8 cellular contexts compared by ENCODE assay signal in genomic region chr9:127878001-127878651, GRCh38. TPM values are rescaled to one million over a fixed set of nuclear protein-coding genes. Genes with fewer than 3 reads are reported as not detected.
A peak's percentile ranks its signal among the peaks of the same experiment; 100 is the strongest.
DNase-seq lines count a peak whose midpoint lies in the region; ATAC-seq, FAIRE-seq and TF ChIP-seq lines count a peak whose summit lies in the region.

No MANE protein-coding gene starts in this region.

- peak overlapping the region; percentile 54; the same call in 1 of the 2 replicates for H3K4me2 ChIP-seq in GM12878 (ENCODE audit: control insufficient read depth, insufficient read depth)

- H3K9ac ChIP-seq in GM12878 (ENCODE audit: control insufficient read depth, insufficient read depth, low read length), result no peak overlapping the region
- peak overlapping the region in 4 of 5 donors; percentile 43 to 80 (median 62) for H3K9ac ChIP-seq in subcutaneous abdominal adipose tissue (ENCODE audit: low read length in 5 of 5)

- CTCF ChIA-PET in GM12878 (lab: Yijun Ruan, JAX), result interaction anchor here (1.9 kb wide), 1 partner anchor 9 kb away, joined by 7 read pairs; no protein-coding TSS in a partner anchor

- POLR2A ChIA-PET in GM12878 (lab: Charles Lee), result interaction anchor here (0.8 kb wide), 1 partner anchor 9 kb away, joined by 3 read pairs; no protein-coding TSS in a partner anchor

- H3K9me3 ChIP-seq in GM12878 (replicated peaks; ENCODE audit: control insufficient read depth, insufficient read depth, low read length) (no peaks in the 10 kb centered on the region), subcutaneous abdominal adipose tissue (ENCODE audit: control insufficient read depth in 5 of 5, low read length in 5 of 5) (no peaks in the 10 kb centered on the region)

- no peaks in the 10 kb centered on the region; a peak in 1 of 4 replicates for H3K27me3 ChIP-seq in GM12878 (replicated peaks in 1 of 2; ENCODE audit: control insufficient read depth in 2 of 2, insufficient read depth in 2 of 2, low read length in 1 of 2)
- H3K27me3 ChIP-seq in subcutaneous abdominal adipose tissue (ENCODE audit: control insufficient read depth in 5 of 5, insufficient read depth in 4 of 5, low read length in 5 of 5), result no peaks in the 10 kb centered on the region

- TF ChIP-seq RAD21 in GM12878 (IDR thresholded peaks at IDR 0.05; ENCODE audit: insufficient read depth, low read depth, low read length), result no peak

- 90% methylated on average over 18 of the region's 18 CpGs for WGBS in GM12878 (ENCODE audit: insufficient coverage, insufficient replicate concordance, low lambda C conversion rate, missing lambda C conversion rate)

- BruUV-seq in GM12878 (replicated peaks; lab: Mats Ljungman, UMichigan), result no TSS peak

- no peak overlapping the region for H3K4me3 ChIP-seq in GM12878
- peak overlapping the region; percentile 71 to 78 (median 75) for H3K4me3 ChIP-seq in subcutaneous abdominal adipose tissue (ENCODE audit: low read depth in 1 of 5, low read length in 5 of 5)

- no peak for FAIRE-seq in GM12878 (lab: Jason Lieb, UNC)

- DNase-seq in NCI-H1092 treated with DMSO at 0.1 percent for 48 hours (lab: John Stamatoyannopoulos, UW), result peak; percentile 28
- no peak for DNase-seq in NCI-H1092 (lab: John Stamatoyannopoulos, UW)
- DNase-seq in GM12878 (ENCODE audit: low read depth, low spot score), result no peak
- DNase-seq in left lobe of liver (ENCODE audit: low spot score), result no peak
- DNase-seq in iPS-NIHi7 (ENCODE audit: extremely low spot score), result no peak
- no peak for DNase-seq in Ammon's horn (ENCODE audit: low spot score)
- no peak for DNase-seq in NCI-H1105 treated with DMSO at 0.1 percent for 48 hours (lab: John Stamatoyannopoulos, UW)

- no peak for TF ChIP-seq CTCF in GM12878 (IDR thresholded peaks at IDR 0.05 in 2 of 3, conservative IDR thresholded peaks at IDR 0.05 in 1 of 3; ENCODE audit: control insufficient read depth in 2 of 3, extremely low read depth in 1 of 3, insufficient read depth in 1 of 3, low read depth in 3 of 3, low read length in 3 of 3)

- intact Hi-C loops in GM12878 (cut with micrococcal nuclease; ENCODE audit: unreplicated experiment), result no loop called here

- RAD21 ChIA-PET in GM12878 (lab: Charles Lee; ENCODE audit: unreplicated experiment), result no interaction called here

- H4K20me1 ChIP-seq in GM12878 (ENCODE audit: control insufficient read depth, insufficient read depth), result no peaks in the 10 kb centered on the region

- H3K27ac ChIP-seq in GM12878 (ENCODE audit: control insufficient read depth, insufficient read depth) (no peak overlapping the region), subcutaneous abdominal adipose tissue (ENCODE audit: low read depth, low read length) (peak overlapping the region; percentile 46)

- TF ChIP-seq POLR2A in GM12878 (IDR thresholded peaks at IDR 0.05; ENCODE audit: low read depth, low read length), result no peak

- SMC1A ChIA-PET in GM12878 (lab: Charles Lee; ENCODE audit: uncharacterized antibody, unreplicated experiment), result interaction anchor here (1.8 kb wide), 1 partner anchor 42 kb away, joined by 4 read pairs; no protein-coding TSS in a partner anchor

- no peak for ATAC-seq in GM12878
- ATAC-seq in left lobe of liver, result peak; percentile 8

- TF ChIP-seq EP300 in GM12878 (IDR thresholded peaks at IDR 0.05; ENCODE audit: borderline replicate concordance in 1 of 2, control insufficient read depth in 1 of 2, low read depth in 2 of 2, low read length in 2 of 2), result no peak

- no peaks in the 10 kb centered on the region for H3K79me2 ChIP-seq in GM12878 (ENCODE audit: control insufficient read depth, insufficient read depth, low read length)

- H3K4me1 ChIP-seq in GM12878 (ENCODE audit: control insufficient read depth, insufficient read depth, low read length) (peaks cover 5% of the 10 kb centered on the region; the same call in 1 of the 2 replicates), subcutaneous abdominal adipose tissue (ENCODE audit: control insufficient read depth in 5 of 5, insufficient read depth in 5 of 5, low read length in 5 of 5) (peaks cover 3 to 58% (median 56%) of the 10 kb centered on the region in 5 donors)

- H2AFZ ChIP-seq in GM12878 (ENCODE audit: control insufficient read depth, low read depth, low read length), result no peak overlapping the region; the same call in 1 of the 2 replicates

- in situ Hi-C loops in GM12878 (cut with MboI), result no loop called here

- no peaks in the 10 kb centered on the region for H3K36me3 ChIP-seq in GM12878 (ENCODE audit: control insufficient read depth in 2 of 2, insufficient read depth in 2 of 2, low read length in 1 of 2)
- H3K36me3 ChIP-seq in subcutaneous abdominal adipose tissue (ENCODE audit: control insufficient read depth in 5 of 5, insufficient read depth in 5 of 5, low read length in 5 of 5), result peaks cover 0 to 5% (median 0%) of the 10 kb centered on the region in 5 donors

RNA-seq across cellular contexts. Expression of gene AK1, which starts 0.7 kb away (rescaled TPM):
- total RNA-seq in GM12878 (2013; cell fraction: nucleolus; rRNA removed), result 1.8 and 2.4 TPM in 2 replicates
- 0.87 and 3.1 TPM in 2 replicates for total RNA-seq in GM12878 (2014; rRNA removed)
- 0.14 and 1.8 TPM in 2 replicates for total RNA-seq in GM12878 (2014; rRNA removed; fragmentation: Illumina TruSeq; extraction: Trizol)
- 2.1 and 2.2 TPM in 2 replicates for total RNA-seq in GM12878 (2021)
- polyA plus RNA-seq in GM12878 (2011; ENCODE audit: low read depth), result 1.8 TPM
- polyA plus RNA-seq in GM12878 (2011; rRNA removed), result 0.98 and 1.8 TPM in 2 replicates
- polyA plus RNA-seq in GM12878 (2011; cell fraction: cytosol; rRNA removed), result 2.5 and 3.1 TPM in 2 replicates
- polyA plus RNA-seq in GM12878 (2011; cell fraction: nucleus; rRNA removed), result 21.6 and 27.7 TPM in 2 replicates
- polyA plus RNA-seq in GM12878 (2012), result 5.1 and 8.4 TPM in 2 replicates
- 1.3 and 1.8 TPM in 2 replicates for polyA plus RNA-seq in GM12878 (2014; fragmentation: Illumina TruSeq; extraction: Trizol)
- polyA plus RNA-seq in GM12878 (2014; fragmentation: Nextera tagmentation; extraction: Ambion mirVana), result 1 to 10 TPM in 1 of 2 experiments, under 1 TPM in 1; 0.23 to 1.4 TPM
- polyA plus RNA-seq in GM12878 (2014; rRNA removed), result 2.1 and 4.7 TPM in 2 replicates
- polyA plus RNA-seq in GM12878 (2016; fragmentation: Nextera tagmentation; extraction: Ambion mirVana), result 1 to 10 TPM; 1.4 to 2.2 TPM
- polyA minus RNA-seq in GM12878 (2011; rRNA and poly(A)+ RNA removed), result 0.29 and 0.88 TPM in 2 replicates
- 3.3 and 6.0 TPM in 2 replicates for polyA minus RNA-seq in GM12878 (2011; cell fraction: cytosol; rRNA and poly(A)+ RNA removed)
- polyA minus RNA-seq in GM12878 (2011; cell fraction: nucleus; rRNA and poly(A)+ RNA removed), result 0.24 and 0.67 TPM in 2 replicates
- total RNA-seq in left lobe of liver, result 42.6 TPM

RNA-seq across cellular contexts. Expression of gene ST6GALNAC6, which starts 21.3 kb away (rescaled TPM):
- 55.6 and 55.9 TPM in 2 replicates for total RNA-seq in GM12878 (2013; cell fraction: nucleolus; rRNA removed)
- 22.6 and 27.0 TPM in 2 replicates for total RNA-seq in GM12878 (2014; rRNA removed)
- total RNA-seq in GM12878 (2014; rRNA removed; fragmentation: Illumina TruSeq; extraction: Trizol), result 16.0 and 17.6 TPM in 2 replicates
- total RNA-seq in GM12878 (2021), result 21.1 and 23.2 TPM in 2 replicates
- 9.5 TPM for polyA plus RNA-seq in GM12878 (2011; ENCODE audit: low read depth)
- polyA plus RNA-seq in GM12878 (2011; rRNA removed), result 13.9 and 24.6 TPM in 2 replicates
- 28.4 and 35.1 TPM in 2 replicates for polyA plus RNA-seq in GM12878 (2011; cell fraction: cytosol; rRNA removed)
- polyA plus RNA-seq in GM12878 (2011; cell fraction: nucleus; rRNA removed), result 55.5 and 94.2 TPM in 2 replicates
- polyA plus RNA-seq in GM12878 (2012), result 19.0 and 22.5 TPM in 2 replicates
- 7.2 and 16.1 TPM in 2 replicates for polyA plus RNA-seq in GM12878 (2014; fragmentation: Illumina TruSeq; extraction: Trizol)
- under 1 TPM; 0.40 to 0.48 TPM for polyA plus RNA-seq in GM12878 (2014; fragmentation: Nextera tagmentation; extraction: Ambion mirVana)
- 24.0 and 24.7 TPM in 2 replicates for polyA plus RNA-seq in GM12878 (2014; rRNA removed)
- 10 to 100 TPM; 12.6 to 12.7 TPM for polyA plus RNA-seq in GM12878 (2016; fragmentation: Nextera tagmentation; extraction: Ambion mirVana)
- 20.8 and 26.1 TPM in 2 replicates for polyA minus RNA-seq in GM12878 (2011; rRNA and poly(A)+ RNA removed)
- 4.7 and 8.0 TPM in 2 replicates for polyA minus RNA-seq in GM12878 (2011; cell fraction: cytosol; rRNA and poly(A)+ RNA removed)
- polyA minus RNA-seq in GM12878 (2011; cell fraction: nucleus; rRNA and poly(A)+ RNA removed), result 12.1 and 16.7 TPM in 2 replicates
- 35.2 TPM for total RNA-seq in left lobe of liver

RNA-seq across cellular contexts. Expression of gene ENG, which starts 23.7 kb away (rescaled TPM):
- 4.0 and 5.4 TPM in 2 replicates for total RNA-seq in GM12878 (2013; cell fraction: nucleolus; rRNA removed)
- total RNA-seq in GM12878 (2014; rRNA removed) (0.60 and 0.79 TPM in 2 replicates), GM12878 (2014; rRNA removed; fragmentation: Illumina TruSeq; extraction: Trizol) (0.64 and 1.0 TPM in 2 replicates), GM12878 (2021) (9.1 and 10.1 TPM in 2 replicates), left lobe of liver (34.1 TPM)
- 1.8 TPM for polyA plus RNA-seq in GM12878 (2011; ENCODE audit: low read depth)
- polyA plus RNA-seq in GM12878 (2011; rRNA removed) (0.16 and 0.18 TPM in 2 replicates), GM12878 (2014; fragmentation: Illumina TruSeq; extraction: Trizol) (0.98 and 3.0 TPM in 2 replicates), GM12878 (2014; fragmentation: Nextera tagmentation; extraction: Ambion mirVana) (under 1 TPM; 0.14 to 0.24 TPM), GM12878 (2014; rRNA removed) (3.3 and 4.2 TPM in 2 replicates), GM12878 (2016; fragmentation: Nextera tagmentation; extraction: Ambion mirVana) (1 to 10 TPM; 4.2 to 5.0 TPM)
- 0.37 and 0.43 TPM in 2 replicates for polyA plus RNA-seq in GM12878 (2011; cell fraction: cytosol; rRNA removed)
- polyA plus RNA-seq in GM12878 (2011; cell fraction: nucleus; rRNA removed), result 1.2 and 1.6 TPM in 2 replicates
- 4.8 and 5.9 TPM in 2 replicates for polyA plus RNA-seq in GM12878 (2012)
- polyA minus RNA-seq in GM12878 (2011; rRNA and poly(A)+ RNA removed), result 0.15 and 0.41 TPM in 2 replicates
- polyA minus RNA-seq in GM12878 (2011; cell fraction: cytosol; rRNA and poly(A)+ RNA removed), result 1.2 and 2.0 TPM in 2 replicates
- polyA minus RNA-seq in GM12878 (2011; cell fraction: nucleus; rRNA and poly(A)+ RNA removed), result 0.12 and 0.67 TPM in 2 replicates

RNA-seq across cellular contexts. Expression of gene ST6GALNAC4, which starts 38.7 kb away (rescaled TPM):
- total RNA-seq in GM12878 (2013; cell fraction: nucleolus; rRNA removed), result 98.4 and 112 TPM in 2 replicates
- 48.3 and 57.4 TPM in 2 replicates for total RNA-seq in GM12878 (2014; rRNA removed)
- 20.7 and 23.7 TPM in 2 replicates for total RNA-seq in GM12878 (2014; rRNA removed; fragmentation: Illumina TruSeq; extraction: Trizol)
- total RNA-seq in GM12878 (2021), result 56.1 and 64.1 TPM in 2 replicates
- 11.8 TPM for polyA plus RNA-seq in GM12878 (2011; ENCODE audit: low read depth)
- 6.9 and 16.4 TPM in 2 replicates for polyA plus RNA-seq in GM12878 (2011; rRNA removed)
- 38.1 and 52.2 TPM in 2 replicates for polyA plus RNA-seq in GM12878 (2011; cell fraction: cytosol; rRNA removed)
- polyA plus RNA-seq in GM12878 (2011; cell fraction: nucleus; rRNA removed), result 59.2 and 59.5 TPM in 2 replicates
- polyA plus RNA-seq in GM12878 (2012), result 40.4 and 47.8 TPM in 2 replicates
- polyA plus RNA-seq in GM12878 (2014; fragmentation: Illumina TruSeq; extraction: Trizol), result 3.0 and 13.5 TPM in 2 replicates
- 1 to 10 TPM; 4.2 to 6.6 TPM for polyA plus RNA-seq in GM12878 (2014; fragmentation: Nextera tagmentation; extraction: Ambion mirVana)
- polyA plus RNA-seq in GM12878 (2014; rRNA removed), result 63.2 and 68.1 TPM in 2 replicates
- 10 to 100 TPM; 46.7 to 49.9 TPM for polyA plus RNA-seq in GM12878 (2016; fragmentation: Nextera tagmentation; extraction: Ambion mirVana)
- 23.9 and 54.0 TPM in 2 replicates for polyA minus RNA-seq in GM12878 (2011; rRNA and poly(A)+ RNA removed)
- polyA minus RNA-seq in GM12878 (2011; cell fraction: cytosol; rRNA and poly(A)+ RNA removed), result 25.1 and 31.3 TPM in 2 replicates
- 27.2 and 51.5 TPM in 2 replicates for polyA minus RNA-seq in GM12878 (2011; cell fraction: nucleus; rRNA and poly(A)+ RNA removed)
- total RNA-seq in left lobe of liver, result 5.9 TPM

RNA-seq across cellular contexts. Expression of gene PIP5KL1, which starts 52.5 kb away (rescaled TPM):
- total RNA-seq in GM12878 (2013; cell fraction: nucleolus; rRNA removed), result 1.9 and 2.0 TPM in 2 replicates
- total RNA-seq in GM12878 (2014; rRNA removed), result 0.40 TPM in 1 of 2 replicates, not detected in the other
- 0.14 and 0.22 TPM in 2 replicates for total RNA-seq in GM12878 (2014; rRNA removed; fragmentation: Illumina TruSeq; extraction: Trizol)
- total RNA-seq in GM12878 (2021), result 0.32 and 0.64 TPM in 2 replicates
- polyA plus RNA-seq in GM12878 (2011; ENCODE audit: low read depth), result 0.41 TPM
- polyA plus RNA-seq in GM12878 (2011; rRNA removed), result 0.12 and 0.50 TPM in 2 replicates
- 0.34 and 0.52 TPM in 2 replicates for polyA plus RNA-seq in GM12878 (2011; cell fraction: cytosol; rRNA removed)
- 2.2 and 3.0 TPM in 2 replicates for polyA plus RNA-seq in GM12878 (2011; cell fraction: nucleus; rRNA removed)
- polyA plus RNA-seq in GM12878 (2012), result 0.60 and 1.1 TPM in 2 replicates
- 0.04 TPM in 1 of 2 replicates, not detected in the other for polyA plus RNA-seq in GM12878 (2014; fragmentation: Illumina TruSeq; extraction: Trizol)
- polyA plus RNA-seq in GM12878 (2014; fragmentation: Nextera tagmentation; extraction: Ambion mirVana), result not detected
- 0.55 and 0.67 TPM in 2 replicates for polyA plus RNA-seq in GM12878 (2014; rRNA removed)
- under 1 TPM; 0.11 to 0.47 TPM for polyA plus RNA-seq in GM12878 (2016; fragmentation: Nextera tagmentation; extraction: Ambion mirVana)
- 0.10 TPM in 1 of 2 replicates, not detected in the other for polyA minus RNA-seq in GM12878 (2011; rRNA and poly(A)+ RNA removed)
- not detected in 2 replicates for polyA minus RNA-seq in GM12878 (2011; cell fraction: cytosol; rRNA and poly(A)+ RNA removed)
- polyA minus RNA-seq in GM12878 (2011; cell fraction: nucleus; rRNA and poly(A)+ RNA removed), result 0.57 and 0.85 TPM in 2 replicates
- total RNA-seq in left lobe of liver, result 0.40 TPM

Comparison
In these comparisons a context has a peak if more than half of its experiments do, and no peak if none do; other contexts are left out.
1. RNA of gene AK1, which starts 0.7 kb away (total RNA-seq): 42.6 TPM in left lobe of liver (single experiment); 0.14 to 3.1 TPM in GM12878; every median in the first group is over 10 times any median in the second.